Comparison of ENCODE assay signal across 1 cellular context in the genomic region with DNA sequence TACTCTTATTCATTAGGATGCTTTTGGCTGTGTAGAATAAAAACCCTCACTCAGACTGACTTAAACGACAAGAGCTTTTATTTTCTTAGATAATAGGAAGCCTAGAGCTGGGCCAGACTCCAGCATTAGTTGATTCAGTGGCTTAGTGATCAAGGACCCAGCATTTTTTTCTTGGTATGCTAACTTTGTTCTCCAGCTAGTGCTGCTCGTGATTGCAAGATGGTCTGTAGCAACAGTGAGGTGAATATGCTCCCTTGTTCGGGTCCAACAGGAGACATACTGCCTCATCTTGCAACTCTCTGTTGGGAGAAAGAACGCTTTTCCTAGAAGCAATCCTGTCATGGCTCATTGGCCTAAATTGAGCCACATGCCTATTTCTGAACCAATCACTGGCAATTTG.
TF ChIP-seq lines count a peak whose summit lies in the region.

No MANE protein-coding gene starts in this region.

TF ChIP-seq in H1, 55 proteins besides CTCF, POLR2A, EP300 and RAD21:
- TF ChIP-seq FOSL1 (IDR thresholded peaks at IDR 0.05; ENCODE audit: insufficient read depth, low read depth, low read length) (no peak), CTBP2 (IDR thresholded peaks at IDR 0.05; ENCODE audit: borderline replicate concordance, insufficient read depth, insufficient read length, low read length) (no peak), NRF1 (IDR thresholded peaks at IDR 0.05; ENCODE audit: low read depth, low read length) (no peak), JUN (IDR thresholded peaks at IDR 0.05; ENCODE audit: low read depth, low read length) (no peak), CHD2 (IDR thresholded peaks at IDR 0.05; ENCODE audit: low read length) (no peak), RNF2 (IDR thresholded peaks at IDR 0.05; ENCODE audit: borderline replicate concordance, low read depth, low read length, missing control alignments, poor library complexity, severe bottlenecking) (no peak), SIN3A (conservative IDR thresholded peaks at IDR 0.05 in 1 of 2, IDR thresholded peaks at IDR 0.05 in 1 of 2; ENCODE audit: low read depth in 1 of 2, low read length in 2 of 2) (no peak)
